1 cellular context compared by ENCODE assay signal in the genomic region with DNA sequence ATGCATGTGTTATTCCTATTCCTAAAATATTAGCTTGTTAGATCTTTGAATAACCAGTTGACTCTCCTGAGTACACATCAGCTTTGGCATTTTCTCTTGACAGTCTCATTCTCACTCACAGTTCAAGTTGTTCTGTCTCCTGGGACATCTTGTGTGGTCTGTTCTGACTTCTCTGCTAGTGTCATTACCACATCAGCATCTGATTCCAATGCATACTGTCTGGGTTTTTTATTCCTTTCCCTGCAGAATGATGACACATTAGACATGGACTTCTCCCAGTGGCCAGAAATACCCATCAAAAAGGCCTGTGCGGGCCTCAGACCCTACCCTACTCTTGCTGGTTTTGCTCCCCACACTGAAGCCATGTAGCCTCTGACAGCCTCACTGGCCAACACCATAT.
TF ChIP-seq lines count a peak whose summit lies in the region.

No MANE protein-coding gene starts in this region.

TF ChIP-seq in GM23338, 12 proteins besides CTCF, POLR2A, EP300 and RAD21 (continued from another document):
- TF ChIP-seq, protein P1, sequence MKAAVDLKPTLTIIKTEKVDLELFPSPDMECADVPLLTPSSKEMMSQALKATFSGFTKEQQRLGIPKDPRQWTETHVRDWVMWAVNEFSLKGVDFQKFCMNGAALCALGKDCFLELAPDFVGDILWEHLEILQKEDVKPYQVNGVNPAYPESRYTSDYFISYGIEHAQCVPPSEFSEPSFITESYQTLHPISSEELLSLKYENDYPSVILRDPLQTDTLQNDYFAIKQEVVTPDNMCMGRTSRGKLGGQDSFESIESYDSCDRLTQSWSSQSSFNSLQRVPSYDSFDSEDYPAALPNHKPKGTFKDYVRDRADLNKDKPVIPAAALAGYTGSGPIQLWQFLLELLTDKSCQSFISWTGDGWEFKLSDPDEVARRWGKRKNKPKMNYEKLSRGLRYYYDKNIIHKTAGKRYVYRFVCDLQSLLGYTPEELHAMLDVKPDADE (IDR thresholded peaks at IDR 0.05) = no peak
- TF ChIP-seq NANOG (IDR thresholded peaks at IDR 0.05; ENCODE audit: borderline replicate concordance) = no peak
- no peak for TF ChIP-seq REST (IDR thresholded peaks at IDR 0.05; ENCODE audit: unreplicated experiment)
- TF ChIP-seq CREB1 (CRISPR knock-in tag; IDR thresholded peaks at IDR 0.05; ENCODE audit: low read depth) = no peak
- no peak for TF ChIP-seq STAT1 (IDR thresholded peaks at IDR 0.05; ENCODE audit: unreplicated experiment)
- TF ChIP-seq ZNF331 (CRISPR knock-in tag; IDR thresholded peaks at IDR 0.05; ENCODE audit: low read depth) = no peak
- TF ChIP-seq EZH2 (IDR thresholded peaks at IDR 0.05; ENCODE audit: low read depth, unreplicated experiment) = no peak
- no peak for TF ChIP-seq JUNB (IDR thresholded peaks at IDR 0.05; ENCODE audit: unreplicated experiment)
